In the genomic region with DNA sequence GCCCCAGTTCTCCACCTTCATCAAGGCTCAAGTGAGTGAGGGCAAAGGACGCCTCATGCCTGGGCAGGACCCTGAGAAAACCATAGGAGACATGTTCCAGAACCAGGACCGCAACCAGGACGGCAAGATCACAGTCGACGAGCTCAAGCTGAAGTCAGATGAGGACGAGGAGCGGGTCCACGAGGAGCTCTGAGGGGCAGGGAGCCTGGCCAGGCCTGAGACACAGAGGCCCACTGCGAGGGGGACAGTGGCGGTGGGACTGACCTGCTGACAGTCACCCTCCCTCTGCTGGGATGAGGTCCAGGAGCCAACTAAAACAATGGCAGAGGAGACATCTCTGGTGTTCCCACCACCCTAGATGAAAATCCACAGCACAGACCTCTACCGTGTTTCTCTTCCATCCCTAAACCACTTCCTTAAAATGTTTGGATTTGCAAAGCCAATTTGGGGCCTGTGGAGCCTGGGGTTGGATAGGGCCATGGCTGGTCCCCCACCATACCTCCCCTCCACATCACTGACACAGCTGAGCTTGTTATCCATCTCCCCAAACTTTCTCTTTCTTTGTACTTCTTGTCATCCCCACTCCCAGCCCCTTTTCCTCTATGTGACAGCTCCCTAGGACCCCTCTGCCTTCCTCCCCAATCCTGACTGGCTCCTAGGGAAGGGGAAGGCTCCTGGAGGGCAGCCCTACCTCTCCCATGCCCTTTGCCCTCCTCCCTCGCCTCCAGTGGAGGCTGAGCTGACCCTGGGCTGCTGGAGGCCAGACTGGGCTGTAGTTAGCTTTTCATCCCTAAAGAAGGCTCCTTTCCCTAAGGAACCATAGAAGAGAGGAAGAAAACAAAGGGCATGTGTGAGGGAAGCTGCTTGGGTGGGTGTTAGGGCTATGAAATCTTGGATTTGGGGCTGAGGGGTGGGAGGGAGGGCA, we compare ENCODE assay signal across 17 cellular contexts. TPM values are rescaled to one million over a fixed set of nuclear protein-coding genes. Genes with fewer than 3 reads are reported as not detected.
"Had no signal": no experiment of that assay in that cellular context is flagged by ENCODE, and none has a peak within 500 bp of the region (broad histone marks: within the 10 kb centered on the region; RNA-seq: fewer than 3 reads in every experiment).

No MANE protein-coding gene starts in this region.

- H3K9me3 Mint-ChIP-seq: activated CD4-positive, alpha-beta memory T cell treated with anti-CD3 and anti-CD28 coated beads for 36 hours; T-helper 2 cell treated with Interferon-gamma antibody and Interleukin-4, amounts not matched to agents 5 μg/mL and 100 μg/mL, for 36 hours; type B pancreatic cell had no signal

- DNase-seq: activated CD4-positive, alpha-beta memory T cell treated with anti-CD3 and anti-CD28 coated beads for 36 hours; activated CD4-positive, CD25-positive, alpha-beta regulatory T cell treated with anti-CD3 and anti-CD28 coated beads, Interleukin-2, amount 50 U/mL, for 72 hours; activated gamma-delta T cell treated with Interleukin-2 at 50 U/mL for 16 hours; activated T-cell treated with anti-CD3 and anti-CD28 coated beads, Interleukin-2, amount 50 U/mL, for 48 hours; aorta; colonic mucosa; gastrocnemius medialis; left ventricle myocardium superior; spleen; stimulated activated CD4-positive, alpha-beta T cell treated with anti-CD3 and anti-CD28 coated beads, Interleukin-2, amount 100 ng/mL, for 24 hours; stimulated activated naive CD4-positive, alpha-beta T cell treated with Interleukin-2 at 50 U/mL for 16 hours; SW 1271 had no signal

- H3K4me3 Mint-ChIP-seq: activated CD4-positive, alpha-beta memory T cell treated with anti-CD3 and anti-CD28 coated beads for 36 hours; T-helper 2 cell treated with Interferon-gamma antibody and Interleukin-4, amounts not matched to agents 5 μg/mL and 100 μg/mL, for 36 hours; type B pancreatic cell had no signal

- H3K27ac ChIP-seq: colonic mucosa, gastrocnemius medialis, neutrophil, spleen had no signal

- ATAC-seq: gastrocnemius medialis, left ventricle myocardium superior, sciatic nerve had no signal

- H3K4me3 ChIP-seq: colonic mucosa, gastrocnemius medialis, spleen had no signal

- H3K4me1 ChIP-seq: colonic mucosa, gastrocnemius medialis, spleen had no signal

- H3K9me3 ChIP-seq: colonic mucosa, gastrocnemius medialis, neutrophil, spleen had no signal

- H3K36me3 Mint-ChIP-seq: activated CD4-positive, alpha-beta memory T cell treated with anti-CD3 and anti-CD28 coated beads for 36 hours had no signal

- H3K27me3 ChIP-seq: colonic mucosa, gastrocnemius medialis, neutrophil, spleen had no signal

- H3K36me3 ChIP-seq: colonic mucosa, neutrophil had no signal

- H3K27ac Mint-ChIP-seq: activated CD4-positive, alpha-beta memory T cell treated with anti-CD3 and anti-CD28 coated beads for 36 hours; T-helper 2 cell treated with Interferon-gamma antibody and Interleukin-4, amounts not matched to agents 5 μg/mL and 100 μg/mL, for 36 hours; type B pancreatic cell had no signal

- H3K27me3 Mint-ChIP-seq: type B pancreatic cell had no signal

RNA-seq across cellular contexts. Expression of gene KLHL10, which starts 15.1 kb away (rescaled TPM):
- total RNA-seq: cardiac septum, colonic mucosa, sciatic nerve had no signal
